ENCODE assay signal across 8 cellular contexts in the genomic region with DNA sequence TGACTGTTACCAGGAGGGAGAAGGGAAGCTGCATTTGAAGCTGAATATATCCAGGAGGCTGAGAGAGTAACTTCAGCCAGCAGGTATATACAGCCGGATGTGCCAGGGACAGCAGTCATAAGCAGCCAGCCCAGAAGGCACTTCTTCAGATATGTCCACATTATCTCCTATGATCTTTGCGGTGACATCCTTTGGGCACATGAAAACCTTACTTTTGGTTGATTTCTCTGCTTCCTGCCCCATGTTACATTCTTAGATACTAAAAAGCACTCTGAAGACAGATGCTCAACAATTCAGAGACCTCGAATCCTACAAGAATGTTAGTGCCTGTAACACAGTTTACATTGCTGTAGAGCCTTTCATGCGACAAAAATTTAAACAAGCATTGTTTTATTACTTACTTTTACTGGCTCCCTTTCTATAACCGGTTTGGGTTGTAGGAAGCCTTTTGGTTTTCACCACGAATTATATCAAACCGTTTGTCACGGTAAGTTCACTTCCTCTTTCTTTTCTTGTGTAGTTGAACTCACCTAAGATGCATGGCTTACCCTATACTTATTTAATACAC. TPM values are rescaled to one million over a fixed set of nuclear protein-coding genes. Genes with fewer than 3 reads are reported as not detected.
DNase-seq lines count a peak whose midpoint lies in the region; ATAC-seq, FAIRE-seq and TF ChIP-seq lines count a peak whose summit lies in the region.

No MANE protein-coding gene starts in this region.

- peak overlapping the region; percentile 96 for H3K27ac Mint-ChIP-seq in activated naive CD4-positive, alpha-beta T cell treated with anti-CD3 and anti-CD28 coated beads, Interleukin-2, amount 10 ng/mL, durations not matched to agents 7 days and 5 days

- H3K9me3 Mint-ChIP-seq in activated naive CD4-positive, alpha-beta T cell treated with anti-CD3 and anti-CD28 coated beads, Interleukin-2, amount 10 ng/mL, durations not matched to agents 7 days and 5 days = no peaks in the 10 kb centered on the region

- CTCF ChIA-PET in activated naive CD4-positive, alpha-beta T cell treated with anti-CD3 and anti-CD28 coated beads, Interleukin-2, amount 10 ng/mL, durations not matched to agents 7 days and 5 days (lab: Charles Lee) = interaction anchor here (1.0 kb wide), 1 partner anchor 50 kb away, joined by 3 read pairs; no protein-coding TSS in a partner anchor

- H3K36me3 Mint-ChIP-seq in activated naive CD4-positive, alpha-beta T cell treated with anti-CD3 and anti-CD28 coated beads, Interleukin-2, amount 10 ng/mL, durations not matched to agents 7 days and 5 days = no peaks in the 10 kb centered on the region

- H3K4me3 Mint-ChIP-seq in activated naive CD4-positive, alpha-beta T cell treated with anti-CD3 and anti-CD28 coated beads, Interleukin-2, amount 10 ng/mL, durations not matched to agents 7 days and 5 days = peak overlapping the region; percentile 63

- WGBS in thymus = 8% methylated on average over 8 of the region's 8 CpGs

- H3K4me1 ChIP-seq in thymus (ENCODE audit: control insufficient read depth, insufficient read depth, low read length) = peaks cover 8% of the 10 kb centered on the region

- H3K4me3 ChIP-seq in thymus (ENCODE audit: low read length) = peak overlapping the region; percentile 25

- TF ChIP-seq CTCF in D721Med (IDR thresholded peaks at IDR 0.05; ENCODE audit: insufficient read depth, missing control alignments) = no peak

- DNase-seq in GDM1 (lab: John Stamatoyannopoulos, UW) = peak; percentile 27
- peak; percentile 57 for DNase-seq in NAMALWA (ENCODE audit: low spot score)
- peak; percentile 73 for DNase-seq in activated naive CD4-positive, alpha-beta T cell treated with anti-CD3 and anti-CD28 coated beads, Interleukin-2, amount 10 ng/mL, durations not matched to agents 7 days and 5 days
- no peak for DNase-seq in NCI-H146 (lab: John Stamatoyannopoulos, UW)
- DNase-seq in HCEC 1CT = no peak
- DNase-seq in D721Med (ENCODE audit: insufficient read length, low spot score) = no peak

- FAIRE-seq in D721Med (lab: Jason Lieb, UNC) = no peak

- peak overlapping the region; percentile 70 for H3K27ac ChIP-seq in thymus (ENCODE audit: low read depth)

- peaks cover 31% of the 10 kb centered on the region for H3K4me1 Mint-ChIP-seq in activated naive CD4-positive, alpha-beta T cell treated with anti-CD3 and anti-CD28 coated beads, Interleukin-2, amount 10 ng/mL, durations not matched to agents 7 days and 5 days

- ATAC-seq in GM21717 (IDR thresholded peaks at IDR 0.05; ENCODE audit: unreplicated experiment) = peak; percentile 70

- no peaks in the 10 kb centered on the region for H3K36me3 ChIP-seq in thymus (ENCODE audit: control insufficient read depth, insufficient read depth)

- H3K9me3 ChIP-seq in thymus (ENCODE audit: control insufficient read depth) = no peaks in the 10 kb centered on the region

- H3K27me3 ChIP-seq in thymus (ENCODE audit: control insufficient read depth, insufficient read depth) = no peaks in the 10 kb centered on the region

- H3K27me3 Mint-ChIP-seq in activated naive CD4-positive, alpha-beta T cell treated with anti-CD3 and anti-CD28 coated beads, Interleukin-2, amount 10 ng/mL, durations not matched to agents 7 days and 5 days = peaks cover 7% of the 10 kb centered on the region

RNA-seq across cellular contexts. Expression of gene TLK1, which starts 50.3 kb away (rescaled TPM):
- 29.3 TPM for polyA plus RNA-seq in thymus

Comparison
In these comparisons a context has a peak if more than half of its experiments do, and no peak if none do; other contexts are left out.
1. DNase-seq: peak in GDM1 (single experiment), NAMALWA (single experiment) and activated naive CD4-positive, alpha-beta T cell treated with anti-CD3 and anti-CD28 coated beads, Interleukin-2, amount 10 ng/mL, durations not matched to agents 7 days and 5 days (single experiment); none in NCI-H146 (single experiment), HCEC 1CT (single experiment) and D721Med (single experiment).